8 cellular contexts compared by ENCODE assay signal in genomic region chr17:8222630-8223355, GRCh38. TPM values are rescaled to one million over a fixed set of nuclear protein-coding genes. Genes with fewer than 3 reads are reported as not detected.
DNase-seq lines count a peak whose midpoint lies in the region; ATAC-seq, FAIRE-seq and TF ChIP-seq lines count a peak whose summit lies in the region.

No MANE protein-coding gene starts in this region.

- TF ChIP-seq CTCF in OCI-LY7 (conservative IDR thresholded peaks at IDR 0.05; ENCODE audit: low read length): no peak
- no peak for TF ChIP-seq CTCF in epithelial cell of proximal tubule (conservative IDR thresholded peaks at IDR 0.05; ENCODE audit: low read depth, low read length)

- H3K4me1 ChIP-seq in OCI-LY7 (ENCODE audit: insufficient read depth, low read length, poor library complexity, severe bottlenecking) (peaks cover 21% of the 10 kb centered on the region), mucosa of rectum (ENCODE audit: control insufficient read depth in 2 of 2, insufficient read depth in 2 of 2, low read length in 2 of 2) (peaks cover 19 to 20% of the 10 kb centered on the region in 2 donors)

- peak; percentile 33 for FAIRE-seq in HTR-8/SVneo (lab: Jason Lieb, UNC)

- H3K4me3 ChIP-seq in OCI-LY7 (ENCODE audit: low read depth, low read length, poor library complexity, severe bottlenecking) (peak overlapping the region; percentile 80), epithelial cell of proximal tubule (ENCODE audit: low read depth, low read length) (peak overlapping the region; percentile 93), mucosa of rectum (ENCODE audit: low read length in 2 of 2) (peak overlapping the region; percentile 88)

- intact Hi-C loops in OCI-LY7 (cut with micrococcal nuclease; ENCODE audit: unreplicated experiment): loop anchor here (1.0 kb wide), 5 partner anchors 12 to 83 kb away; partner anchors contain the start of gene AURKB

- H3K36me3 ChIP-seq in OCI-LY7 (ENCODE audit: insufficient read depth, low read length): peaks cover 26% of the 10 kb centered on the region
- H3K36me3 ChIP-seq in mucosa of rectum (ENCODE audit: control insufficient read depth in 2 of 2, insufficient read depth in 2 of 2, low read length in 2 of 2): peaks cover 3 to 4% of the 10 kb centered on the region in 2 donors

- TSS peak; percentile 71 for BruUV-seq in OCI-LY7 (replicated peaks; lab: Mats Ljungman, UMichigan)

- no peaks in the 10 kb centered on the region for H3K79me2 ChIP-seq in OCI-LY7 (ENCODE audit: insufficient read depth, low read depth, low read length)

- H3K9me2 ChIP-seq in OCI-LY7 (ENCODE audit: insufficient read depth, low read length): no peaks in the 10 kb centered on the region

- POLR2A ChIA-PET in OCI-LY7 (lab: Charles Lee): interaction anchor here (1.0 to 4.3 kb wide), 7 partner anchors 12 to 78 kb away, joined by 3 to 49 read pairs (median 16); partner anchors contain the start of genes AURKB, CTC1 and SLC25A35

- no peaks in the 10 kb centered on the region for H3K27me3 ChIP-seq in mucosa of rectum (ENCODE audit: control insufficient read depth in 2 of 2, insufficient read depth in 2 of 2, low read length in 2 of 2)

- H3K27ac ChIP-seq in OCI-LY7 (ENCODE audit: low read depth, low read length, poor library complexity, severe bottlenecking): peak overlapping the region; percentile 88
- H3K27ac ChIP-seq in mucosa of rectum (ENCODE audit: low read depth in 2 of 2, low read length in 2 of 2): peak overlapping the region; percentile 97 to 99

- peak overlapping the region; percentile 83 to 88 for H3K9ac ChIP-seq in mucosa of rectum (ENCODE audit: low read depth in 1 of 2, low read length in 2 of 2)

- no peaks in the 10 kb centered on the region for H4K20me1 ChIP-seq in OCI-LY7 (ENCODE audit: insufficient read depth, low read length)

- DNase-seq in COLO829 (ENCODE audit: low spot score): peak; percentile 85
- DNase-seq in HTR-8/SVneo (ENCODE audit: insufficient read length, low spot score): peak; percentile 75
- peak; percentile 89 for DNase-seq in OCI-LY7 (ENCODE audit: low spot score)
- DNase-seq in activated T-cell treated with anti-CD3 and anti-CD28 coated beads for 4 hours: peak; percentile 88
- peak; percentile 45 for DNase-seq in epithelial cell of proximal tubule (ENCODE audit: low read depth)
- DNase-seq in stimulated activated CD8-positive, alpha-beta memory T cell treated with anti-CD3 and anti-CD28 coated beads, Interleukin-4, amount 100 ng/mL, for 24 hours (ENCODE audit: low read depth): peak; percentile 84

- H3K9me3 ChIP-seq in OCI-LY7 (ENCODE audit: low read length) (no peaks in the 10 kb centered on the region), mucosa of rectum (ENCODE audit: control insufficient read depth in 2 of 2, low read length in 2 of 2) (no peaks in the 10 kb centered on the region)

- H2AFZ ChIP-seq in OCI-LY7 (ENCODE audit: low read length): peak overlapping the region; percentile 47; the same call in 1 of the 2 replicates

- ATAC-seq in GM21367 (IDR thresholded peaks at IDR 0.05; ENCODE audit: unreplicated experiment): peak; percentile 22

- CTCF ChIA-PET in OCI-LY7 (lab: Charles Lee; ENCODE audit: unreplicated experiment): interaction anchor here (0.8 to 2.6 kb wide), 2 partner anchors 24 to 101 kb away, joined by 3 to 15 read pairs; partner anchors contain the start of gene CTC1

- peak overlapping the region; percentile 94 for H3K4me2 ChIP-seq in OCI-LY7 (ENCODE audit: low read length)

RNA-seq across cellular contexts. Expression of gene AURKB, which starts 12.4 kb away (rescaled TPM):
- 248 and 283 TPM in 2 replicates for total RNA-seq in OCI-LY7 (2014; rRNA removed; shearing (Covaris generic))
- total RNA-seq in OCI-LY7 (2022): 310 and 323 TPM in 2 replicates
- 136 and 165 TPM in 2 replicates for total RNA-seq in epithelial cell of proximal tubule

RNA-seq across cellular contexts. Expression of gene CTC1, which starts 25.1 kb away (rescaled TPM):
- 36.2 and 50.3 TPM in 2 replicates for total RNA-seq in OCI-LY7 (2014; rRNA removed; shearing (Covaris generic))
- total RNA-seq in OCI-LY7 (2022) (97.6 and 122 TPM in 2 replicates), epithelial cell of proximal tubule (9.1 and 13.0 TPM in 2 replicates)

RNA-seq across cellular contexts. Expression of gene PFAS, which starts 26.3 kb away (rescaled TPM):
- total RNA-seq in OCI-LY7 (2014; rRNA removed; shearing (Covaris generic)): 114 and 122 TPM in 2 replicates
- total RNA-seq in OCI-LY7 (2022) (170 and 180 TPM in 2 replicates), epithelial cell of proximal tubule (37.2 and 58.1 TPM in 2 replicates)

RNA-seq across cellular contexts. Expression of gene BORCS6, which starts 32.8 kb away (rescaled TPM):
- 13.9 and 14.3 TPM in 2 replicates for total RNA-seq in OCI-LY7 (2014; rRNA removed; shearing (Covaris generic))
- 12.0 and 12.7 TPM in 2 replicates for total RNA-seq in OCI-LY7 (2022)
- total RNA-seq in epithelial cell of proximal tubule: 9.5 and 11.4 TPM in 2 replicates

RNA-seq across cellular contexts. Expression of gene TMEM107, which starts 46.6 kb away (rescaled TPM):
- 34.6 and 57.0 TPM in 2 replicates for total RNA-seq in OCI-LY7 (2014; rRNA removed; shearing (Covaris generic))
- 43.9 and 45.4 TPM in 2 replicates for total RNA-seq in OCI-LY7 (2022)
- 16.9 and 24.3 TPM in 2 replicates for total RNA-seq in epithelial cell of proximal tubule

Comparison
In these comparisons a context has a peak if more than half of its experiments do, and no peak if none do; other contexts are left out.
1. Peak in every context shown above with its lines: DNase-seq, ATAC-seq, H3K4me3 ChIP-seq and H3K27ac ChIP-seq.